In genomic region chr7:157688439-157689268, GRCh38 we compare ENCODE assay signal across 1 cellular context.
TF ChIP-seq lines count a peak whose summit lies in the region.

No MANE protein-coding gene starts in this region.

TF ChIP-seq in K562, 482 proteins besides CTCF, POLR2A, EP300 and RAD21 (continued from another document):
- peak; percentile 30 for TF ChIP-seq PCBP1 (IDR thresholded peaks at IDR 0.05; ENCODE audit: low read depth, low read length, poor library complexity, severe bottlenecking)
- TF ChIP-seq MAX (CRISPR knock-in tag; IDR thresholded peaks at IDR 0.05), result no peak
